17 cellular contexts compared by ENCODE assay signal in genomic region chr2:19895535-19895934, GRCh38. TPM values are rescaled to one million over a fixed set of nuclear protein-coding genes. Genes with fewer than 3 reads are reported as not detected.
DNase-seq lines count a peak whose midpoint lies in the region; ATAC-seq and TF ChIP-seq lines count a peak whose summit lies in the region.
"Had no signal": no experiment of that assay in that cellular context is flagged by ENCODE, and none has a peak within 500 bp of the region (broad histone marks: within the 10 kb centered on the region; RNA-seq: fewer than 3 reads in every experiment).

No MANE protein-coding gene starts in this region.

- CTCF ChIA-PET in CD8-positive, alpha-beta memory T cell (lab: Charles Lee), result interaction anchor here (1.1 kb wide), 1 partner anchor 9 kb away, joined by 3 read pairs; no protein-coding TSS in a partner anchor

- peaks cover 45% of the 10 kb centered on the region for H3K4me1 ChIP-seq in CD8-positive, alpha-beta memory T cell (ENCODE audit: insufficient read depth, low read length)

- peaks cover 46 to 74% (median 62%) of the 10 kb centered on the region in 3 donors for H3K4me1 Mint-ChIP-seq in CD8-positive, alpha-beta memory T cell
- peaks cover 57% of the 10 kb centered on the region for H3K4me1 Mint-ChIP-seq in T-helper 2 cell treated with Interferon-gamma antibody and Interleukin-4, amounts not matched to agents 5 μg/mL and 100 μg/mL, for 36 hours (ENCODE audit: low read depth)

- peak overlapping the region; percentile 34 for H3K27ac ChIP-seq in CD8-positive, alpha-beta memory T cell (ENCODE audit: low read depth, low read length)
- H3K27ac ChIP-seq: BLaER1 treated with 17β-estradiol and CSF1 and Interleukin-3, amounts not matched to agents 10 nM and 100 nM had no signal

- H3K27ac Mint-ChIP-seq in CD8-positive, alpha-beta memory T cell, result peak overlapping the region in 2 of 8 donors; percentile 39 to 55
- H3K27ac Mint-ChIP-seq in T-helper 2 cell treated with Interferon-gamma antibody and Interleukin-4, amounts not matched to agents 5 μg/mL and 100 μg/mL, for 36 hours, result peak overlapping the region; percentile 64
- H3K27ac Mint-ChIP-seq: stimulated activated memory B cell treated with anti-CD40 and anti-IgM and Interleukin-4, amounts not matched to agents 10 μg/mL and 1 μg/mL and 100 μg/mL, for 72 hours; type B pancreatic cell had no signal

- no peaks in the 10 kb centered on the region for H3K9me3 ChIP-seq in CD8-positive, alpha-beta memory T cell (ENCODE audit: low read length)
- H3K9me3 ChIP-seq: MG63 had no signal

- POLR2A ChIA-PET in CD8-positive, alpha-beta memory T cell (lab: Charles Lee), result no interaction called here

- TF ChIP-seq CTCF in GM12865 (IDR thresholded peaks at IDR 0.05; ENCODE audit: insufficient read depth, low read depth, low read length, missing control alignments), result no peak

- TF ChIP-seq POLR2A in erythroblast (IDR thresholded peaks at IDR 0.05; ENCODE audit: low read length), result peak; percentile 32

- no peaks in the 10 kb centered on the region for H3K27me3 Mint-ChIP-seq in CD8-positive, alpha-beta memory T cell
- H3K27me3 Mint-ChIP-seq in T-helper 2 cell treated with Interferon-gamma antibody and Interleukin-4, amounts not matched to agents 5 μg/mL and 100 μg/mL, for 36 hours (ENCODE audit: low read depth), result no peaks in the 10 kb centered on the region
- H3K27me3 Mint-ChIP-seq: stimulated activated memory B cell treated with anti-CD40 and anti-IgM and Interleukin-4, amounts not matched to agents 10 μg/mL and 1 μg/mL and 100 μg/mL, for 72 hours; type B pancreatic cell had no signal

- no peaks in the 10 kb centered on the region for H3K9me3 Mint-ChIP-seq in CD8-positive, alpha-beta memory T cell
- H3K9me3 Mint-ChIP-seq in T-helper 2 cell treated with Interferon-gamma antibody and Interleukin-4, amounts not matched to agents 5 μg/mL and 100 μg/mL, for 36 hours, result no peaks in the 10 kb centered on the region
- H3K9me3 Mint-ChIP-seq: type B pancreatic cell had no signal

- ATAC-seq in GM19328 (IDR thresholded peaks at IDR 0.05; ENCODE audit: unreplicated experiment), result no peak
- ATAC-seq: stimulated activated memory B cell treated with anti-CD40 and anti-IgM and Interleukin-4, amounts not matched to agents 10 μg/mL and 1 μg/mL and 100 μg/mL, for 72 hours had no signal

- no peaks in the 10 kb centered on the region for H3K36me3 ChIP-seq in CD8-positive, alpha-beta memory T cell (ENCODE audit: insufficient read depth, low read length)
- H3K36me3 ChIP-seq: MG63 had no signal

- H3K36me3 Mint-ChIP-seq in CD8-positive, alpha-beta memory T cell, result peaks cover 0 to 33% (median 9%) of the 10 kb centered on the region in 3 donors
- H3K36me3 Mint-ChIP-seq in T-helper 2 cell treated with Interferon-gamma antibody and Interleukin-4, amounts not matched to agents 5 μg/mL and 100 μg/mL, for 36 hours (ENCODE audit: low read depth), result peaks cover 43% of the 10 kb centered on the region

- no peak for DNase-seq in CD8-positive, alpha-beta memory T cell
- DNase-seq in GM12865 (ENCODE audit: low read depth), result peak; percentile 40
- no peak for DNase-seq in T-helper 2 cell treated with Interferon-gamma antibody and Interleukin-4, amounts not matched to agents 5 μg/mL and 100 μg/mL, for 36 hours (ENCODE audit: low spot score)
- DNase-seq in erythroblast (lab: John Stamatoyannopoulos, UW), result peak; percentile 39 to 52
- no peak for DNase-seq in AML-193 (lab: John Stamatoyannopoulos, UW)
- DNase-seq in hippocampal formation (lab: John Stamatoyannopoulos, UW), result no peak
- DNase-seq: activated CD4-positive, alpha-beta T cell treated with anti-CD3 and anti-CD28 coated beads for 1 hour; amygdala; kidney glomerular epithelial cell; MG63; NCI-H2029; NCI-H446; Right ventricle myocardium superior had no signal

- no peaks in the 10 kb centered on the region for H3K27me3 ChIP-seq in CD8-positive, alpha-beta memory T cell (ENCODE audit: insufficient read depth, low read length, poor library complexity, severe bottlenecking)
- H3K27me3 ChIP-seq: BLaER1 treated with 17β-estradiol and CSF1 and Interleukin-3, amounts not matched to agents 10 nM and 100 nM; MG63 had no signal

- H3K4me3 ChIP-seq in CD8-positive, alpha-beta memory T cell (ENCODE audit: low read length), result no peak overlapping the region
- H3K4me3 ChIP-seq in GM12865 (ENCODE audit: low read depth, low read length), result peak overlapping the region; percentile 58
- H3K4me3 ChIP-seq: BLaER1 treated with 17β-estradiol and CSF1 and Interleukin-3, amounts not matched to agents 10 nM and 100 nM; MG63 had no signal

- H3K4me3 Mint-ChIP-seq in CD8-positive, alpha-beta memory T cell, result peak overlapping the region in 1 of 7 donors; percentile 27
- peak overlapping the region; percentile 61 for H3K4me3 Mint-ChIP-seq in T-helper 2 cell treated with Interferon-gamma antibody and Interleukin-4, amounts not matched to agents 5 μg/mL and 100 μg/mL, for 36 hours
- H3K4me3 Mint-ChIP-seq: stimulated activated memory B cell treated with anti-CD40 and anti-IgM and Interleukin-4, amounts not matched to agents 10 μg/mL and 1 μg/mL and 100 μg/mL, for 72 hours; type B pancreatic cell had no signal

RNA-seq across cellular contexts. Expression of gene TTC32, which starts 6.2 kb away (rescaled TPM):
- total RNA-seq in CD8-positive, alpha-beta memory T cell, result 10 to 100 TPM; 14.1 to 15.7 TPM
- 24.2 TPM for polyA plus RNA-seq in CD8-positive, alpha-beta memory T cell

Comparison
In these comparisons a context has a peak if more than half of its experiments do, and no peak if none do; other contexts are left out.
1. DNase-seq: peak in GM12865 (single experiment) and erythroblast (2 of 2); none in CD8-positive, alpha-beta memory T cell (0 of 5), T-helper 2 cell treated with Interferon-gamma antibody and Interleukin-4, amounts not matched to agents 5 μg/mL and 100 μg/mL, for 36 hours (single experiment), AML-193 (0 of 2) and hippocampal formation (0 of 2).